In the genomic region with DNA sequence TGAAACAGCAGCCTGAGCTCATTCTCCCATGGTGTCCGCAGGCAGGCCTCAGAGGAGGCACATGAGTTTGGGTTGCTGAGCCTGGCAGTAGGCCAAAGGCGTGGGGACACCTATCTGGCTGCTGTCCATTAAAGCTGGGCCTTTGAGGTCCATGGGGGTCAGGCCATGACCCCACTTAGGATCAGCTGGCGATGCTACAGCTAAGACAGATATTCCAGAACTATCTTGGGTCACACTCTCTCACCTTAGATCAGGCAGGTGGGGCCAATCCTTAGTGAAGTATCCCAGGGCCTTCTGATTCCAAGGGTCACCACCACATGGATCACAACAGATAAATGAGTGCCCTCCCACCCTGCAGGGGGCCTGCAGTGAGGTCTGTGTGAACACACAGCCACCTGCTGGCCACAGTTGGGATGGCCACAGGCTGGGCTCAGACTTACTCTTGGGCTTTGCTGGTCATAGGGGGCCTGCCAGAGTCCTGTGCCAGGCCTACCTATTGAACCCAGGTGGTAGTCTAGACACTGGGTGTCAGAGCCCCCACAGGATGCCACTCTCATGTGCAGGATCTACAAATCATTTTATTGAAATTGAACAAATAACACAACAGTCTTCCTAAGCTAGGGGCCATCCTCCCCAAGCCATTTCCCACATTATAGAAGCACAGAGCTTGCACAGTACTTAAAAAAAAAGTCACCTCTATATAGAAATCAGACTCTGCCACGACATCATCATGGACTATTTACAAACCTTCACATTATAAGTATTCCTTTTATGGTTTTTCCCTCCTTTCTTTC, we compare ENCODE assay signal across 8 cellular contexts. TPM values are rescaled to one million over a fixed set of nuclear protein-coding genes. Genes with fewer than 3 reads are reported as not detected.
A peak's percentile ranks its signal among the peaks of the same experiment; 100 is the strongest.
DNase-seq lines count a peak whose midpoint lies in the region; ATAC-seq, FAIRE-seq and TF ChIP-seq lines count a peak whose summit lies in the region.

No MANE protein-coding gene starts in this region.

- peak overlapping the region in 1 of 3 donors; percentile 1 for H3K4me3 Mint-ChIP-seq in T-cell

- H3K27ac Mint-ChIP-seq in T-cell: peak overlapping the region; percentile 23 to 82

- no peak for FAIRE-seq in D721Med (lab: Jason Lieb, UNC)

- no peaks in the 10 kb centered on the region for H3K9me3 Mint-ChIP-seq in T-cell

- H3K36me3 Mint-ChIP-seq in T-cell: no peaks in the 10 kb centered on the region

- CTCF ChIA-PET in T-cell (lab: Charles Lee): interaction anchor here (0.6 to 1.5 kb wide), 8 partner anchors 12 to 363 kb away, joined by 3 to 8 read pairs (median 3); partner anchors contain the start of genes HYAL3 (in 1 of the 2) and NAA80 (in 1 of the 2)

- H3K4me3 ChIP-seq in left ventricle myocardium inferior (peak overlapping the region; percentile 86), retinal pigment epithelial cell (ENCODE audit: low read length) (no peak overlapping the region)

- H3K4me1 ChIP-seq in left ventricle myocardium inferior: peaks cover 90% of the 10 kb centered on the region

- TF ChIP-seq CTCF in D721Med (IDR thresholded peaks at IDR 0.05; ENCODE audit: insufficient read depth, missing control alignments): peak; percentile 68
- TF ChIP-seq CTCF in left ventricle myocardium inferior (IDR thresholded peaks at IDR 0.05; ENCODE audit: borderline replicate concordance): peak; percentile 92
- TF ChIP-seq CTCF in retinal pigment epithelial cell (conservative IDR thresholded peaks at IDR 0.05; ENCODE audit: low read depth, low read length): peak; percentile 95

- ATAC-seq in T-cell (replicated peaks in 1 of 4): peak in 2 of 4 experiments; percentile 13 to 19
- no peak for ATAC-seq in GM21786 (IDR thresholded peaks at IDR 0.05; ENCODE audit: unreplicated experiment)
- no peak for ATAC-seq in GM21576 (IDR thresholded peaks at IDR 0.05; ENCODE audit: unreplicated experiment)

- intact Hi-C loops in left ventricle myocardium inferior (cut with micrococcal nuclease): no loop called here

- DNase-seq in D721Med (ENCODE audit: insufficient read length, low spot score) (peak; percentile 77), KG1 (lab: John Stamatoyannopoulos, UW) (peak; percentile 57), T-cell (peak in 26 of 34 experiments; percentile 20 to 62 (median 50)), amygdala (lab: John Stamatoyannopoulos, UW) (peak in 42 of 56 donors; percentile 9 to 78 (median 42)), left ventricle myocardium inferior (peak; percentile 74), retinal pigment epithelial cell (ENCODE audit: low read depth) (no peak)

- H3K27me3 ChIP-seq in left ventricle myocardium inferior (ENCODE audit: low read depth): no peaks in the 10 kb centered on the region

- no peaks in the 10 kb centered on the region for H3K27me3 Mint-ChIP-seq in T-cell

- peaks cover 31% of the 10 kb centered on the region for H3K36me3 ChIP-seq in left ventricle myocardium inferior

- no peaks in the 10 kb centered on the region for H3K9me3 ChIP-seq in left ventricle myocardium inferior (replicated peaks)

- peak overlapping the region; percentile 99 for H3K27ac ChIP-seq in left ventricle myocardium inferior (replicated peaks)

- POLR2A ChIA-PET in T-cell (lab: Charles Lee): interaction anchor here in 1 of 2 donors (1.2 kb wide), 1 partner anchor 13 kb away, joined by 3 read pairs; no protein-coding TSS in a partner anchor

- peaks cover 26 to 47% (median 33%) of the 10 kb centered on the region in 3 donors for H3K4me1 Mint-ChIP-seq in T-cell

RNA-seq across cellular contexts. Expression of gene HYAL2, which starts 2.0 kb away (rescaled TPM):
- total RNA-seq in T-cell (1 to 10 TPM in 4 of 5 donors, under 1 TPM in 1; 0.50 to 6.8 (median 3.0) TPM), left ventricle myocardium inferior (38.9 TPM)

RNA-seq across cellular contexts. Expression of gene TUSC2, which starts 3.5 kb away (rescaled TPM):
- total RNA-seq in T-cell (10 to 100 TPM; 14.9 to 33.1 (median 26.8) TPM), left ventricle myocardium inferior (32.9 TPM)

RNA-seq across cellular contexts. Expression of gene RASSF1, which starts 16.1 kb away (rescaled TPM):
- total RNA-seq in T-cell (100 to 1,000 TPM in 1 of 5 donors, 10 to 100 TPM in 4; 73.2 to 153 (median 79.6) TPM), left ventricle myocardium inferior (11.4 TPM)

RNA-seq across cellular contexts. Expression of gene ZMYND10, which starts 21.0 kb away (rescaled TPM):
- total RNA-seq in T-cell: 1 to 10 TPM; 1.2 to 6.1 (median 2.9) TPM
- total RNA-seq in left ventricle myocardium inferior: not detected

RNA-seq across cellular contexts. Expression of gene HYAL1, which starts 21.2 kb away (rescaled TPM):
- total RNA-seq in T-cell: under 1 TPM in 3 of 5 donors, not detected in 2; 0.61 to 0.79 (median 0.69) TPM
- total RNA-seq in left ventricle myocardium inferior: 52.2 TPM
